ENCODE assay signal across 20 cellular contexts in genomic region chr22:50602338-50602700, GRCh38. TPM values are rescaled to one million over a fixed set of nuclear protein-coding genes. Genes with fewer than 3 reads are reported as not detected.
DNase-seq lines count a peak whose midpoint lies in the region; ATAC-seq, FAIRE-seq and TF ChIP-seq lines count a peak whose summit lies in the region.
"Had no signal": no experiment of that assay in that cellular context is flagged by ENCODE, and none has a peak within 500 bp of the region (broad histone marks: within the 10 kb centered on the region; RNA-seq: fewer than 3 reads in every experiment).

No MANE protein-coding gene starts in this region.

- TF ChIP-seq RAD21 in H1 (IDR thresholded peaks at IDR 0.05 in 1 of 2, conservative IDR thresholded peaks at IDR 0.05 in 1 of 2; ENCODE audit: low read depth in 2 of 2, low read length in 2 of 2) = no peak

- H3K18ac ChIP-seq in H9 (ENCODE audit: insufficient read length, low read depth, low read length) = no peak overlapping the region
- no peak overlapping the region for H3K18ac ChIP-seq in H1 (ENCODE audit: extremely low read depth, low read length)

- H3K4me3 Mint-ChIP-seq in T-helper 2 cell treated with Interferon-gamma antibody and Interleukin-4, amounts not matched to agents 5 μg/mL and 100 μg/mL, for 36 hours = peak overlapping the region; percentile 37
- H3K4me3 Mint-ChIP-seq in H9 (peak overlapping the region; percentile 55 to 73; a peak in 3 of 5 replicates), neural crest cell (peak overlapping the region; percentile 90)

- H4K5ac ChIP-seq in H9 (ENCODE audit: insufficient read length, low read depth, low read length) = no peak overlapping the region
- H4K5ac ChIP-seq in H1 (ENCODE audit: insufficient read length, low read depth, low read length) = no peak overlapping the region

- H2BK20ac ChIP-seq in H9 (ENCODE audit: low read depth, low read length, poor library complexity, severe bottlenecking) (no peak overlapping the region), H1 (ENCODE audit: low read length) (no peak overlapping the region)

- no peaks in the 10 kb centered on the region for H3K79me2 ChIP-seq in H9 (ENCODE audit: insufficient read depth, low read length)
- no peaks in the 10 kb centered on the region for H3K79me2 ChIP-seq in H1 (ENCODE audit: control insufficient read depth in 1 of 2, insufficient read depth in 2 of 2, low read length in 2 of 2)

- no peak overlapping the region for H2BK120ac ChIP-seq in H9 (ENCODE audit: low read depth, low read length, poor library complexity, severe bottlenecking)
- no peak overlapping the region for H2BK120ac ChIP-seq in H1 (replicated peaks; ENCODE audit: low read depth, low read length)

- no peak overlapping the region for H3K14ac ChIP-seq in H9 (ENCODE audit: insufficient read depth, low read length)
- H3K14ac ChIP-seq in H1 (ENCODE audit: insufficient read length) = no peak overlapping the region

- no peak overlapping the region for H2AK5ac ChIP-seq in H9 (ENCODE audit: insufficient read length, low read length)
- no peak overlapping the region for H2AK5ac ChIP-seq in H1 (ENCODE audit: low read depth, low read length)

- CTCF ChIA-PET in H1 (lab: Charles Lee; ENCODE audit: partially characterized antibody) = interaction anchor here (0.8 to 2.5 kb wide), 6 partner anchors 10 to 93 kb away, joined by 3 to 13 read pairs (median 6); partner anchors contain the start of genes ARSA and SYCE3

- TF ChIP-seq POLR2A in H1 (IDR thresholded peaks at IDR 0.05; ENCODE audit: control extremely low read depth in 1 of 2, low read depth in 2 of 2, low read length in 2 of 2) = no peak

- no peak overlapping the region for H3K56ac ChIP-seq in H9 (ENCODE audit: insufficient read length, low read depth, low read length)
- no peak overlapping the region for H3K56ac ChIP-seq in H1 (replicated peaks; ENCODE audit: insufficient read length, low read depth, low read length)

- H3K36me3 ChIP-seq in H1 (ENCODE audit: control insufficient read depth in 2 of 4, insufficient read depth in 4 of 4, low read length in 3 of 4) = peaks cover 0 to 3% (median 0%) of the 10 kb centered on the region in 4 experiments; a peak in 1 of 8 replicates
- H3K36me3 ChIP-seq: prostate gland, upper lobe of left lung had no signal

- no peak overlapping the region for H3K4me3 ChIP-seq in H1 (ENCODE audit: extremely low read depth in 1 of 4, insufficient read depth in 2 of 4, low read depth in 3 of 4, low read length in 4 of 4)
- H3K4me3 ChIP-seq: prostate gland, upper lobe of left lung had no signal

- no peaks in the 10 kb centered on the region for H3K9me3 Mint-ChIP-seq in T-helper 2 cell treated with Interferon-gamma antibody and Interleukin-4, amounts not matched to agents 5 μg/mL and 100 μg/mL, for 36 hours
- H3K9me3 Mint-ChIP-seq in H9 (no peaks in the 10 kb centered on the region; a peak in 1 of 5 replicates), neural crest cell (no peaks in the 10 kb centered on the region)

- no peak overlapping the region for H3K23ac ChIP-seq in H9 (ENCODE audit: insufficient read length, low read depth, low read length)
- H3K23ac ChIP-seq in H1 (ENCODE audit: insufficient read length) = no peak overlapping the region

- H3K27me3 ChIP-seq in H9 (ENCODE audit: insufficient read depth, low read length) = peaks cover 4% of the 10 kb centered on the region; the same call in 1 of the 2 replicates
- H3K27me3 ChIP-seq in H1 (replicated peaks in 1 of 4; ENCODE audit: control insufficient read depth in 3 of 4, extremely low read depth in 1 of 4, insufficient read depth in 3 of 4, low read length in 3 of 4) = peaks cover 54 to 83% (median 63%) of the 10 kb centered on the region in 4 experiments; a peak in 6 of 7 replicates

- H2BK12ac ChIP-seq in H9 (ENCODE audit: insufficient read length, low read depth, low read length) (no peak overlapping the region), H1 (ENCODE audit: low read depth, low read length) (no peak overlapping the region)

- POLR2A ChIA-PET in H1 (lab: Charles Lee; ENCODE audit: partially characterized antibody) = interaction anchor here (0.9 kb wide), 1 partner anchor 20 kb away, joined by 3 read pairs; the partner anchor contains the start of gene CHKB

- ATAC-seq in HG03432 (IDR thresholded peaks at IDR 0.05; ENCODE audit: unreplicated experiment) = no peak
- ATAC-seq: left lobe of liver; stimulated activated naive CD8-positive, alpha-beta T cell treated with anti-CD3 and anti-CD28 coated beads, Interleukin-15, Interleukin-2, amounts not matched to agents 100 U/mL and 50 U/mL, for 24 hours had no signal

- no peaks in the 10 kb centered on the region for H3K79me1 ChIP-seq in H9 (ENCODE audit: insufficient read depth, low read depth, low read length, poor library complexity, severe bottlenecking)
- H3K79me1 ChIP-seq in H1 (ENCODE audit: low read depth, low read length) = no peaks in the 10 kb centered on the region

- no peak overlapping the region for H3K4ac ChIP-seq in H9 (ENCODE audit: low read depth, low read length)
- no peak overlapping the region for H3K4ac ChIP-seq in H1 (replicated peaks; ENCODE audit: insufficient read length, low read depth, low read length)

- H4K8ac ChIP-seq in H9 (replicated peaks; ENCODE audit: insufficient read length, low read depth, low read length) (no peak overlapping the region), H1 (ENCODE audit: extremely low read depth, insufficient read depth, low read length) (no peak overlapping the region)

- H3K4me1 ChIP-seq in H9 (ENCODE audit: insufficient read depth, low read length) (no peaks in the 10 kb centered on the region; the same call in 1 of the 2 replicates), H1 (replicated peaks in 1 of 4; ENCODE audit: control insufficient read depth in 3 of 4, insufficient read depth in 4 of 4, low read length in 3 of 4) (peaks cover 0 to 16% (median 4%) of the 10 kb centered on the region in 4 experiments; a peak in 5 of 7 replicates)
- H3K4me1 ChIP-seq: prostate gland had no signal

- no peak for FAIRE-seq in H1 (lab: Jason Lieb, UNC)
- FAIRE-seq: RCC 7860 had no signal

- peak overlapping the region; percentile 32 for H3K9ac ChIP-seq in H9 (ENCODE audit: extremely low read depth, insufficient read length, low read length)
- no peak overlapping the region for H3K9ac ChIP-seq in H1 (replicated peaks in 1 of 4; ENCODE audit: extremely low read depth in 1 of 4, low read depth in 3 of 4, low read length in 3 of 4)

- H4K20me1 ChIP-seq in H9 (ENCODE audit: control insufficient read depth, insufficient read depth, insufficient read length) (no peaks in the 10 kb centered on the region), H1 (replicated peaks in 1 of 2; ENCODE audit: control insufficient read depth in 1 of 2, insufficient read depth in 2 of 2, low read length in 2 of 2) (peaks cover 11 to 12% of the 10 kb centered on the region in 2 experiments)

- H3T11ph ChIP-seq in H9 (ENCODE audit: low read length) = no peak overlapping the region

- WGBS in H9 (ENCODE audit: extremely low coverage, insufficient read length, low lambda C conversion rate) = no CpG with 5 or more reads among the region's 2 CpGs
- 57% methylated on average over 2 of the region's 2 CpGs; no CpG with 5 or more reads in 1 of the 2 experiments for WGBS in H1 (ENCODE audit: extremely low coverage in 1 of 2, insufficient coverage in 1 of 2, insufficient read length in 1 of 2, insufficient replicate concordance in 2 of 2, low coverage in 1 of 2, low lambda C conversion rate in 2 of 2, missing lambda C conversion rate in 1 of 2), 2 experiments

- no peak overlapping the region for H3K27ac ChIP-seq in H9 (ENCODE audit: insufficient read length, low read depth, low read length)
- no peak overlapping the region for H3K27ac ChIP-seq in H1 (ENCODE audit: low read depth, low read length)
- H3K27ac ChIP-seq: C4-2B, prostate gland, upper lobe of left lung had no signal

- no peak overlapping the region for H4K91ac ChIP-seq in H9 (ENCODE audit: insufficient read length, low read depth, low read length)
- no peak overlapping the region for H4K91ac ChIP-seq in H1 (replicated peaks; ENCODE audit: insufficient read length, low read length)

- TF ChIP-seq CTCF in H9 (conservative IDR thresholded peaks at IDR 0.05) (no peak), H1 (IDR thresholded peaks at IDR 0.05; ENCODE audit: control extremely low read depth in 1 of 3, insufficient read depth in 1 of 3, low read depth in 1 of 3, low read length in 3 of 3) (no peak), neural crest cell (conservative IDR thresholded peaks at IDR 0.05) (no peak)

- H3K36me3 Mint-ChIP-seq in T-helper 2 cell treated with Interferon-gamma antibody and Interleukin-4, amounts not matched to agents 5 μg/mL and 100 μg/mL, for 36 hours (ENCODE audit: low read depth) = no peaks in the 10 kb centered on the region
- H3K36me3 Mint-ChIP-seq in H9 (ENCODE audit: insufficient read depth in 1 of 3, low read depth in 3 of 3) = no peaks in the 10 kb centered on the region
- H3K36me3 Mint-ChIP-seq in neural crest cell (ENCODE audit: low read depth) = no peaks in the 10 kb centered on the region

- H3K4me1 Mint-ChIP-seq in T-helper 2 cell treated with Interferon-gamma antibody and Interleukin-4, amounts not matched to agents 5 μg/mL and 100 μg/mL, for 36 hours (ENCODE audit: low read depth) = no peaks in the 10 kb centered on the region
- H3K4me1 Mint-ChIP-seq in H9 = peaks cover 13 to 14% of the 10 kb centered on the region in 2 experiments
- H3K4me1 Mint-ChIP-seq in neural crest cell = peaks cover 16% of the 10 kb centered on the region

- H3K9me3 ChIP-seq in H9 (ENCODE audit: control insufficient read depth, low read depth, low read length) (no peaks in the 10 kb centered on the region), H1 (ENCODE audit: insufficient read depth in 2 of 2, low read depth in 1 of 2, low read length in 1 of 2) (no peaks in the 10 kb centered on the region)
- H3K9me3 ChIP-seq: prostate gland, upper lobe of left lung had no signal

- H2BK15ac ChIP-seq in H9 (ENCODE audit: low read depth, low read length) (no peak overlapping the region), H1 (ENCODE audit: low read length) (no peak overlapping the region)

- H3K23me2 ChIP-seq in H9 (ENCODE audit: insufficient read length, low read depth, low read length, poor library complexity, severe bottlenecking) (peaks cover 3% of the 10 kb centered on the region), H1 (ENCODE audit: low read depth, low read length) (peaks cover 2% of the 10 kb centered on the region; the same call in 1 of the 2 replicates)

- H2AFZ ChIP-seq in H9 (ENCODE audit: low read length) (no peak overlapping the region), H1 (ENCODE audit: low read length) (no peak overlapping the region)

- H3K27me3 Mint-ChIP-seq in T-helper 2 cell treated with Interferon-gamma antibody and Interleukin-4, amounts not matched to agents 5 μg/mL and 100 μg/mL, for 36 hours (ENCODE audit: low read depth) = peaks cover 43% of the 10 kb centered on the region
- H3K27me3 Mint-ChIP-seq in H9 (ENCODE audit: low read depth) (peaks cover 52% of the 10 kb centered on the region), neural crest cell (ENCODE audit: low read depth) (peaks cover 5% of the 10 kb centered on the region)

- no peak overlapping the region for H3K4me2 ChIP-seq in H9 (ENCODE audit: insufficient read depth, insufficient read length, low read length)
- no peak overlapping the region; a peak in 1 of 4 replicates for H3K4me2 ChIP-seq in H1 (ENCODE audit: insufficient read depth in 1 of 2, low read depth in 2 of 2, low read length in 2 of 2)

- no peak for TF ChIP-seq EP300 in H1 (IDR thresholded peaks at IDR 0.05; ENCODE audit: borderline replicate concordance in 1 of 2, low read depth in 2 of 2, low read length in 2 of 2)

- H3K27ac Mint-ChIP-seq in T-helper 2 cell treated with Interferon-gamma antibody and Interleukin-4, amounts not matched to agents 5 μg/mL and 100 μg/mL, for 36 hours = no peak overlapping the region
- H3K27ac Mint-ChIP-seq in H9 (no peak overlapping the region), neural crest cell (ENCODE audit: unreplicated experiment) (no peak overlapping the region)

- DNase-seq in T-helper 2 cell treated with Interferon-gamma antibody and Interleukin-4, amounts not matched to agents 5 μg/mL and 100 μg/mL, for 36 hours (ENCODE audit: low spot score) = no peak
- no peak for DNase-seq in T-helper 2 cell
- no peak for DNase-seq in H9
- DNase-seq in H1 (ENCODE audit: low read depth in 1 of 2, low spot score in 2 of 2) = no peak
- no peak for DNase-seq in neural crest cell (ENCODE audit: low read depth, low spot score)
- DNase-seq in NCI-H524 (lab: John Stamatoyannopoulos, UW) = no peak
- DNase-seq in NCI-H1092 (lab: John Stamatoyannopoulos, UW) = no peak
- DNase-seq: activated CD8-positive, alpha-beta memory T cell treated with anti-CD3 and anti-CD28 coated beads, Interleukin-2, amount 50 U/mL, for 48 hours; caudate nucleus; effector CD8-positive, alpha-beta T cell; KG1; NCI-H1092 treated with DMSO at 0.1 percent for 48 hours; stimulated activated CD4-positive, alpha-beta T cell treated with anti-CD3 and anti-CD28 coated beads, Interleukin-12 subunit alpha, Interleukin-12 subunit beta, amount 100 ng/mL, for 4 hours; stimulated activated naive CD8-positive, alpha-beta T cell treated with anti-CD3 and anti-CD28 coated beads, Interleukin-15, Interleukin-2, amounts not matched to agents 100 U/mL and 50 U/mL, for 24 hours had no signal

- H2BK5ac ChIP-seq in H9 (ENCODE audit: insufficient read length, low read length) (no peak overlapping the region), H1 (ENCODE audit: low read depth, low read length) (no peak overlapping the region)

RNA-seq across cellular contexts. Expression of gene MAPK8IP2, which starts 1.7 kb away (rescaled TPM):
- total RNA-seq in H9 (2021) (5.7 and 5.9 TPM in 2 replicates), neural crest cell (30.4 and 31.8 TPM in 2 replicates)
- 5.5 and 6.7 TPM in 2 replicates for total RNA-seq in H1 (2021; fragmentation: NEBNext Ultra II Directional; extraction: Animal tissue kit (Norgen Biotek cat#: 25700))
- 1.5 and 1.7 TPM in 2 replicates for polyA plus RNA-seq in H1 (2011; rRNA removed)
- polyA plus RNA-seq in H1 (2011; cell fraction: cytosol; rRNA removed) = 1.2 TPM
- polyA plus RNA-seq in H1 (2011; cell fraction: nucleus; rRNA removed) = 2.4 TPM
- polyA plus RNA-seq in H1 (2012, experiment 1 of 2) = 1.9 to 2.6 TPM (median 2.4 TPM) in 4 replicates
- 2.3 TPM for polyA plus RNA-seq in H1 (2012, experiment 2 of 2)
- polyA plus RNA-seq in H1 (2013, experiment 1 of 2) = 2.5 TPM
- 2.9 TPM for polyA plus RNA-seq in H1 (2013, experiment 2 of 2)
- polyA minus RNA-seq in H1 (2011; rRNA and poly(A)+ RNA removed) = 0.44 and 0.83 TPM in 2 replicates
- polyA minus RNA-seq in H1 (2011; cell fraction: cytosol; rRNA and poly(A)+ RNA removed) = 1.4 TPM
- 1.00 TPM for polyA minus RNA-seq in H1 (2011; cell fraction: nucleus; rRNA and poly(A)+ RNA removed)

RNA-seq across cellular contexts. Expression of gene CHKB, which starts 19.7 kb away (rescaled TPM):
- total RNA-seq in H9 (2021) = 64.1 and 64.9 TPM in 2 replicates
- 42.2 and 51.8 TPM in 2 replicates for total RNA-seq in H1 (2021; fragmentation: NEBNext Ultra II Directional; extraction: Animal tissue kit (Norgen Biotek cat#: 25700))
- 27.9 and 28.4 TPM in 2 replicates for polyA plus RNA-seq in H1 (2011; rRNA removed)
- polyA plus RNA-seq in H1 (2011; cell fraction: cytosol; rRNA removed) = 45.6 TPM
- 170 TPM for polyA plus RNA-seq in H1 (2011; cell fraction: nucleus; rRNA removed)
- polyA plus RNA-seq in H1 (2012, experiment 1 of 2) = 46.9 to 53.6 TPM (median 51.5 TPM) in 4 replicates
- 38.3 TPM for polyA plus RNA-seq in H1 (2012, experiment 2 of 2)
- polyA plus RNA-seq in H1 (2013, experiment 1 of 2) = 42.5 TPM
- polyA plus RNA-seq in H1 (2013, experiment 2 of 2) = 37.9 TPM
- 18.4 and 19.3 TPM in 2 replicates for polyA minus RNA-seq in H1 (2011; rRNA and poly(A)+ RNA removed)
- 15.9 TPM for polyA minus RNA-seq in H1 (2011; cell fraction: cytosol; rRNA and poly(A)+ RNA removed)
- polyA minus RNA-seq in H1 (2011; cell fraction: nucleus; rRNA and poly(A)+ RNA removed) = 35.6 TPM
- total RNA-seq in neural crest cell = 88.1 and 91.3 TPM in 2 replicates

RNA-seq across cellular contexts. Expression of gene CPT1B, which starts 24.1 kb away (rescaled TPM):
- 65.7 and 68.3 TPM in 2 replicates for total RNA-seq in H9 (2021)
- 33.1 and 36.2 TPM in 2 replicates for total RNA-seq in H1 (2021; fragmentation: NEBNext Ultra II Directional; extraction: Animal tissue kit (Norgen Biotek cat#: 25700))
- 34.2 and 47.7 TPM in 2 replicates for polyA plus RNA-seq in H1 (2011; rRNA removed)
- 48.0 TPM for polyA plus RNA-seq in H1 (2011; cell fraction: cytosol; rRNA removed)
- polyA plus RNA-seq in H1 (2011; cell fraction: nucleus; rRNA removed) = 378 TPM
- 46.3 to 71.2 TPM (median 63.2 TPM) in 4 replicates for polyA plus RNA-seq in H1 (2012, experiment 1 of 2)
- 31.6 TPM for polyA plus RNA-seq in H1 (2012, experiment 2 of 2)
- 15.9 TPM for polyA plus RNA-seq in H1 (2013, experiment 1 of 2)
- polyA plus RNA-seq in H1 (2013, experiment 2 of 2) = 15.5 TPM
- 20.9 and 22.0 TPM in 2 replicates for polyA minus RNA-seq in H1 (2011; rRNA and poly(A)+ RNA removed)
- polyA minus RNA-seq in H1 (2011; cell fraction: cytosol; rRNA and poly(A)+ RNA removed) = 12.0 TPM
- polyA minus RNA-seq in H1 (2011; cell fraction: nucleus; rRNA and poly(A)+ RNA removed) = 46.3 TPM
- 81.2 and 84.1 TPM in 2 replicates for total RNA-seq in neural crest cell

RNA-seq across cellular contexts. Expression of gene ARSA, which starts 25.6 kb away (rescaled TPM):
- total RNA-seq in H9 (2021) = 10.3 and 11.0 TPM in 2 replicates
- 7.7 and 9.8 TPM in 2 replicates for total RNA-seq in H1 (2021; fragmentation: NEBNext Ultra II Directional; extraction: Animal tissue kit (Norgen Biotek cat#: 25700))
- polyA plus RNA-seq in H1 (2011; rRNA removed) = 10.1 and 14.3 TPM in 2 replicates
- 8.5 TPM for polyA plus RNA-seq in H1 (2011; cell fraction: cytosol; rRNA removed)
- polyA plus RNA-seq in H1 (2011; cell fraction: nucleus; rRNA removed) = 49.1 TPM
- 8.3 to 12.4 TPM (median 11.3 TPM) in 4 replicates for polyA plus RNA-seq in H1 (2012, experiment 1 of 2)
- 10.7 TPM for polyA plus RNA-seq in H1 (2012, experiment 2 of 2)
- polyA plus RNA-seq in H1 (2013, experiment 1 of 2) = 9.1 TPM
- 8.0 TPM for polyA plus RNA-seq in H1 (2013, experiment 2 of 2)
- polyA minus RNA-seq in H1 (2011; rRNA and poly(A)+ RNA removed) = 4.2 and 4.7 TPM in 2 replicates
- 7.0 TPM for polyA minus RNA-seq in H1 (2011; cell fraction: cytosol; rRNA and poly(A)+ RNA removed)
- 12.1 TPM for polyA minus RNA-seq in H1 (2011; cell fraction: nucleus; rRNA and poly(A)+ RNA removed)
- total RNA-seq in neural crest cell = 14.6 and 16.1 TPM in 2 replicates

RNA-seq across cellular contexts. Expression of gene SYCE3, which starts 39.6 kb away (rescaled TPM):
- total RNA-seq in H9 (2021) (0.85 and 0.97 TPM in 2 replicates), neural crest cell (not detected in 2 replicates)
- total RNA-seq in H1 (2021; fragmentation: NEBNext Ultra II Directional; extraction: Animal tissue kit (Norgen Biotek cat#: 25700)) = not detected in 2 replicates
- 1.9 and 2.9 TPM in 2 replicates for polyA plus RNA-seq in H1 (2011; rRNA removed)
- 5.7 TPM for polyA plus RNA-seq in H1 (2011; cell fraction: cytosol; rRNA removed)
- polyA plus RNA-seq in H1 (2011; cell fraction: nucleus; rRNA removed) = 0.41 TPM
- 1.2 to 2.5 TPM (median 1.6 TPM) in 4 replicates for polyA plus RNA-seq in H1 (2012, experiment 1 of 2)
- polyA plus RNA-seq in H1 (2012, experiment 2 of 2) = not detected
- 0.91 TPM for polyA plus RNA-seq in H1 (2013, experiment 1 of 2)
- polyA plus RNA-seq in H1 (2013, experiment 2 of 2) = 0.77 TPM
- polyA minus RNA-seq in H1 (2011; rRNA and poly(A)+ RNA removed) = not detected in 2 replicates
- polyA minus RNA-seq in H1 (2011; cell fraction: cytosol; rRNA and poly(A)+ RNA removed) = not detected
- polyA minus RNA-seq in H1 (2011; cell fraction: nucleus; rRNA and poly(A)+ RNA removed) = not detected

Comparison
In these comparisons a context has a peak if more than half of its experiments do, and no peak if none do; other contexts are left out.
1. H3K4me3 Mint-ChIP-seq: peak in every context shown above with its lines; median percentile 90 in neural crest cell; 64 in H9; 37 in T-helper 2 cell treated with Interferon-gamma antibody and Interleukin-4, amounts not matched to agents 5 μg/mL and 100 μg/mL, for 36 hours.